Comparison of ENCODE assay signal across 15 cellular contexts in genomic region chr1:91809267-91809666, GRCh38.
A peak's percentile ranks its signal among the peaks of the same experiment; 100 is the strongest.
DNase-seq lines count a peak whose midpoint lies in the region; ATAC-seq and TF ChIP-seq lines count a peak whose summit lies in the region.
"Had no signal": no experiment of that assay in that cellular context is flagged by ENCODE, and none has a peak within 500 bp of the region (broad histone marks: within the 10 kb centered on the region; RNA-seq: fewer than 3 reads in every experiment).

No MANE protein-coding gene starts in this region.

- no peaks in the 10 kb centered on the region for H3K36me3 ChIP-seq in heart left ventricle
- H3K36me3 ChIP-seq: heart right ventricle had no signal

- WGBS in heart left ventricle, 4 donors, result 78 to 83% (median 82%) methylated on average over 3 of the region's 3 CpGs

- DNase-seq in activated naive CD8-positive, alpha-beta T cell treated with anti-CD3 and anti-CD28 coated beads, Interleukin-2, amount 50 U/mL, for 24 hours, result no peak
- DNase-seq in activated naive CD8-positive, alpha-beta T cell treated with anti-CD3 and anti-CD28 coated beads for 36 hours, result no peak
- DNase-seq in NCI-H226, result peak; percentile 26
- peak; percentile 72 for DNase-seq in fibroblast of mammary gland (ENCODE audit: low read depth)
- DNase-seq in caudate nucleus (lab: John Stamatoyannopoulos, UW), result no peak
- no peak for DNase-seq in DMS153 treated with DMSO at 0.1 percent for 48 hours (lab: John Stamatoyannopoulos, UW; ENCODE audit: unreplicated experiment)
- DNase-seq in heart left ventricle, result no peak
- no peak for DNase-seq in NCI-H128 (lab: John Stamatoyannopoulos, UW; ENCODE audit: unreplicated experiment)
- DNase-seq: activated naive CD4-positive, alpha-beta T cell treated with Interleukin-2 at 50 U/mL for 16 hours; central memory CD4-positive, alpha-beta T cell; DMS153; heart right ventricle; NCI-H1417; NCI-H510A treated with DMSO at 0.1 percent for 48 hours; RPMI8226 had no signal

- no peaks in the 10 kb centered on the region for H3K27me3 Mint-ChIP-seq in activated naive CD8-positive, alpha-beta T cell treated with anti-CD3 and anti-CD28 coated beads, Interleukin-2, amount 50 U/mL, for 24 hours
- peaks cover 10% of the 10 kb centered on the region for H3K27me3 Mint-ChIP-seq in activated naive CD8-positive, alpha-beta T cell treated with anti-CD3 and anti-CD28 coated beads for 36 hours

- TF ChIP-seq CTCF in fibroblast of mammary gland (conservative IDR thresholded peaks at IDR 0.05; ENCODE audit: control insufficient read depth, insufficient read depth, low read depth, low read length) (no peak), heart left ventricle (IDR thresholded peaks at IDR 0.05) (no peak)

- TF ChIP-seq POLR2A in heart left ventricle (IDR thresholded peaks at IDR 0.05), result no peak

- no peaks in the 10 kb centered on the region for H3K9me3 Mint-ChIP-seq in activated naive CD8-positive, alpha-beta T cell treated with anti-CD3 and anti-CD28 coated beads, Interleukin-2, amount 50 U/mL, for 24 hours
- H3K9me3 Mint-ChIP-seq in activated naive CD8-positive, alpha-beta T cell treated with anti-CD3 and anti-CD28 coated beads for 36 hours, result no peaks in the 10 kb centered on the region

- no peak overlapping the region for H3K27ac Mint-ChIP-seq in activated naive CD8-positive, alpha-beta T cell treated with anti-CD3 and anti-CD28 coated beads, Interleukin-2, amount 50 U/mL, for 24 hours
- H3K27ac Mint-ChIP-seq in activated naive CD8-positive, alpha-beta T cell treated with anti-CD3 and anti-CD28 coated beads for 36 hours, result no peak overlapping the region

- H3K4me3 Mint-ChIP-seq in activated naive CD8-positive, alpha-beta T cell treated with anti-CD3 and anti-CD28 coated beads, Interleukin-2, amount 50 U/mL, for 24 hours, result no peak overlapping the region
- no peak overlapping the region for H3K4me3 Mint-ChIP-seq in activated naive CD8-positive, alpha-beta T cell treated with anti-CD3 and anti-CD28 coated beads for 36 hours

- H3K9me3 ChIP-seq in heart left ventricle, result no peaks in the 10 kb centered on the region
- H3K9me3 ChIP-seq: heart right ventricle had no signal

- H3K27ac ChIP-seq in caudate nucleus (ENCODE audit: low read depth, low read length), result no peak overlapping the region
- no peak overlapping the region for H3K27ac ChIP-seq in heart left ventricle
- H3K27ac ChIP-seq: heart right ventricle had no signal

- peaks cover 1% of the 10 kb centered on the region for H3K36me3 Mint-ChIP-seq in activated naive CD8-positive, alpha-beta T cell treated with anti-CD3 and anti-CD28 coated beads, Interleukin-2, amount 50 U/mL, for 24 hours (ENCODE audit: low read depth)
- H3K36me3 Mint-ChIP-seq in activated naive CD8-positive, alpha-beta T cell treated with anti-CD3 and anti-CD28 coated beads for 36 hours, result no peaks in the 10 kb centered on the region

- peaks cover 70% of the 10 kb centered on the region for H3K4me1 Mint-ChIP-seq in activated naive CD8-positive, alpha-beta T cell treated with anti-CD3 and anti-CD28 coated beads, Interleukin-2, amount 50 U/mL, for 24 hours
- H3K4me1 Mint-ChIP-seq in activated naive CD8-positive, alpha-beta T cell treated with anti-CD3 and anti-CD28 coated beads for 36 hours, result peaks cover 47% of the 10 kb centered on the region

- intact Hi-C loops in heart left ventricle (cut with DNase I), result no loop called here

- H3K4me1 ChIP-seq in heart left ventricle, result peaks cover 0 to 65% (median 31%) of the 10 kb centered on the region in 12 donors

- no peaks in the 10 kb centered on the region for H3K27me3 ChIP-seq in heart left ventricle
- H3K27me3 ChIP-seq: heart right ventricle had no signal

- ATAC-seq in activated naive CD8-positive, alpha-beta T cell treated with anti-CD3 and anti-CD28 coated beads, Interleukin-2, amount 50 U/mL, for 24 hours, result peak; percentile 27
- no peak for ATAC-seq in heart left ventricle
- ATAC-seq: heart right ventricle had no signal

- H3K4me3 ChIP-seq in fibroblast of mammary gland (ENCODE audit: control insufficient read depth, low read depth, low read length) (no peak overlapping the region), heart left ventricle (no peak overlapping the region)
- H3K4me3 ChIP-seq: heart right ventricle had no signal

Comparison
In these comparisons a context has a peak if more than half of its experiments do, and no peak if none do; other contexts are left out.
1. DNase-seq: peak in NCI-H226 (single experiment) and fibroblast of mammary gland (single experiment); none in activated naive CD8-positive, alpha-beta T cell treated with anti-CD3 and anti-CD28 coated beads, Interleukin-2, amount 50 U/mL, for 24 hours (single experiment), activated naive CD8-positive, alpha-beta T cell treated with anti-CD3 and anti-CD28 coated beads for 36 hours (single experiment), caudate nucleus (0 of 61), DMS153 treated with DMSO at 0.1 percent for 48 hours (single experiment), heart left ventricle (0 of 5) and NCI-H128 (single experiment).